ENCODE assay signal across 8 cellular contexts in genomic region chr5:175729829-175730277, GRCh38.
DNase-seq lines count a peak whose midpoint lies in the region; ATAC-seq and TF ChIP-seq lines count a peak whose summit lies in the region.

No MANE protein-coding gene starts in this region.

- RAD21 ChIA-PET in HCT116 (lab: Charles Lee; ENCODE audit: low non-redundant PET in 1 of 2, low total read pairs in 2 of 2, uncharacterized antibody in 2 of 2, unreplicated experiment in 2 of 2): interaction anchor here (0.7 to 2.2 kb wide), 10 partner anchors 11 to 828 kb away, joined by 3 to 14 read pairs (median 3); no protein-coding TSS in a partner anchor

- H3F3A ChIP-seq in DOHH2 (ENCODE audit: control insufficient read depth, insufficient read depth): no peaks in the 10 kb centered on the region

- BruUV-seq in HCT116 (replicated peaks; lab: Mats Ljungman, UMichigan): no TSS peak

- H3K9me3 ChIP-seq in DOHH2 (ENCODE audit: control insufficient read depth, insufficient read depth, low read length) (no peaks in the 10 kb centered on the region), HCT116 (ENCODE audit: control insufficient read depth in 1 of 2, insufficient read depth in 1 of 2, low read depth in 1 of 2, low read length in 2 of 2) (no peaks in the 10 kb centered on the region), parathyroid adenoma (ENCODE audit: control insufficient read depth, low read length) (no peaks in the 10 kb centered on the region), upper lobe of right lung (no peaks in the 10 kb centered on the region)

- H3K27me3 ChIP-seq in DOHH2 (ENCODE audit: control insufficient read depth, low read length) (no peaks in the 10 kb centered on the region), HCT116 (ENCODE audit: insufficient read depth, low read length) (no peaks in the 10 kb centered on the region), parathyroid adenoma (ENCODE audit: control insufficient read depth, insufficient read depth, low read length) (no peaks in the 10 kb centered on the region), upper lobe of right lung (peaks cover 43% of the 10 kb centered on the region)

- H3K4me2 ChIP-seq in DOHH2 (ENCODE audit: low read length) (no peak overlapping the region), HCT116 (ENCODE audit: low read length) (peak overlapping the region; percentile 43), parathyroid adenoma (ENCODE audit: low read length) (no peak overlapping the region)

- no peaks in the 10 kb centered on the region for H3K36me3 ChIP-seq in DOHH2 (ENCODE audit: control insufficient read depth, low read length)
- no peaks in the 10 kb centered on the region for H3K36me3 ChIP-seq in HCT116 (ENCODE audit: control insufficient read depth in 1 of 2, insufficient read depth in 2 of 2, low read length in 2 of 2)
- H3K36me3 ChIP-seq in parathyroid adenoma (ENCODE audit: control insufficient read depth, insufficient read depth, low read length): no peaks in the 10 kb centered on the region
- no peaks in the 10 kb centered on the region for H3K36me3 ChIP-seq in upper lobe of right lung

- no peak overlapping the region for H3K9ac ChIP-seq in HCT116 (ENCODE audit: low read length)
- no peak overlapping the region for H3K9ac ChIP-seq in parathyroid adenoma

- no peak overlapping the region for H3K27ac ChIP-seq in DOHH2 (ENCODE audit: low read depth, low read length)
- H3K27ac ChIP-seq in HCT116 (ENCODE audit: low read depth, low read length): no peak overlapping the region
- H3K27ac ChIP-seq in parathyroid adenoma: no peak overlapping the region
- H3K27ac ChIP-seq in upper lobe of right lung: no peak overlapping the region

- H2AFZ ChIP-seq in HCT116 (ENCODE audit: low read depth, low read length, poor library complexity, severe bottlenecking) (no peak overlapping the region), parathyroid adenoma (peak overlapping the region; percentile 34)

- DNase-seq in HCT116 (ENCODE audit: low read depth, low spot score) (peak; percentile 90), NCI-H1105 (lab: John Stamatoyannopoulos, UW) (peak; percentile 54), SKM-1 (lab: John Stamatoyannopoulos, UW; ENCODE audit: unreplicated experiment) (peak; percentile 82), head of caudate nucleus (peak; percentile 85 to 98 (median 96)), upper lobe of right lung (peak; percentile 92)
- peak; percentile 91 for DNase-seq in activated naive CD4-positive, alpha-beta T cell treated with anti-CD3 and anti-CD28 coated beads, Interleukin-2, amount 50 U/mL, for 16 hours

- H3K4me3 ChIP-seq in DOHH2 (ENCODE audit: low read length): no peak overlapping the region
- no peak overlapping the region for H3K4me3 ChIP-seq in HCT116 (replicated peaks in 1 of 2; ENCODE audit: low read depth in 1 of 2, low read length in 2 of 2)
- H3K4me3 ChIP-seq in parathyroid adenoma (ENCODE audit: low read depth, low read length): no peak overlapping the region
- H3K4me3 ChIP-seq in upper lobe of right lung: no peak overlapping the region

- H3K79me2 ChIP-seq in DOHH2 (ENCODE audit: control insufficient read depth, low read length) (no peaks in the 10 kb centered on the region), HCT116 (ENCODE audit: insufficient read depth, low read length) (no peaks in the 10 kb centered on the region), parathyroid adenoma (no peaks in the 10 kb centered on the region)

- peak; percentile 92 for TF ChIP-seq CTCF in DOHH2 (IDR thresholded peaks at IDR 0.05; ENCODE audit: low read depth, low read length, poor library complexity, severe bottlenecking)
- peak; percentile 94 to 99 (median 99) for TF ChIP-seq CTCF in HCT116 (IDR thresholded peaks at IDR 0.05 in 2 of 3, conservative IDR thresholded peaks at IDR 0.05 in 1 of 3; ENCODE audit: borderline replicate concordance in 1 of 3, insufficient read depth in 1 of 3, low read depth in 2 of 3, low read length in 2 of 3)
- TF ChIP-seq CTCF in parathyroid adenoma (IDR thresholded peaks at IDR 0.05): peak; percentile 97
- peak; percentile 94 for TF ChIP-seq CTCF in upper lobe of right lung (IDR thresholded peaks at IDR 0.05)

- peak; percentile 100 for TF ChIP-seq RAD21 in HCT116 (IDR thresholded peaks at IDR 0.05; ENCODE audit: low read depth)

- POLR2A ChIA-PET in HCT116 (lab: Charles Lee): interaction anchor here (1.5 kb wide), 1 partner anchor 17 kb away, joined by 4 read pairs; no protein-coding TSS in a partner anchor

- H4K20me1 ChIP-seq in DOHH2 (ENCODE audit: control insufficient read depth, insufficient read depth, low read depth, low read length) (no peaks in the 10 kb centered on the region), HCT116 (ENCODE audit: insufficient read depth) (no peaks in the 10 kb centered on the region)

- H3K4me1 ChIP-seq in DOHH2 (ENCODE audit: control insufficient read depth, low read length) (no peaks in the 10 kb centered on the region), HCT116 (ENCODE audit: control insufficient read depth in 1 of 2, insufficient read depth in 2 of 2, low read length in 2 of 2) (peaks cover 0 to 4% of the 10 kb centered on the region in 2 experiments; a peak in 3 of 4 replicates), parathyroid adenoma (peaks cover 4% of the 10 kb centered on the region), upper lobe of right lung (no peaks in the 10 kb centered on the region)

- H3K9me2 ChIP-seq in DOHH2 (replicated peaks; ENCODE audit: control insufficient read depth, low read length) (no peaks in the 10 kb centered on the region), HCT116 (ENCODE audit: insufficient read depth) (no peaks in the 10 kb centered on the region)

- no peak for TF ChIP-seq POLR2A in HCT116 (IDR thresholded peaks at IDR 0.05; ENCODE audit: borderline replicate concordance, extremely low read depth, insufficient read depth, insufficient read length)

- CTCF ChIA-PET in HCT116 (lab: Charles Lee): interaction anchor here (0.6 to 1.9 kb wide), 30 partner anchors 9 to 931 kb away, joined by 3 to 27 read pairs (median 4); partner anchors contain the start of genes CLTB, RNF44 and TSPAN17

- intact Hi-C loops in HCT116 (cut with micrococcal nuclease): loop anchor here (1.0 to 10.0 kb wide), 3 partner anchors 138 to 225 kb away; no protein-coding TSS in a partner anchor
- intact Hi-C loops in head of caudate nucleus (cut with DNase I): no loop called here
- intact Hi-C loops in upper lobe of right lung (cut with DNase I): no loop called here

- ATAC-seq in HCT116: peak; percentile 97
- peak; percentile 95 for ATAC-seq in upper lobe of right lung

TF ChIP-seq in HCT116, 20 proteins besides CTCF, POLR2A, EP300 and RAD21:
- no peak for TF ChIP-seq EZH2phosphoT487 (IDR thresholded peaks at IDR 0.05; ENCODE audit: borderline replicate concordance)
- peak; percentile 40; the same call in 1 of the 2 replicates for TF ChIP-seq CBX3 (IDR thresholded peaks at IDR 0.05; ENCODE audit: low read depth)
- peak; percentile 39 for TF ChIP-seq YY1 (IDR thresholded peaks at IDR 0.05; ENCODE audit: extremely low read depth, insufficient replicate concordance, low read depth, low read length)
TF ChIP-seq in HCT116: peak in this region for 2.
